ENCODE assay signal across 8 cellular contexts in the genomic region with DNA sequence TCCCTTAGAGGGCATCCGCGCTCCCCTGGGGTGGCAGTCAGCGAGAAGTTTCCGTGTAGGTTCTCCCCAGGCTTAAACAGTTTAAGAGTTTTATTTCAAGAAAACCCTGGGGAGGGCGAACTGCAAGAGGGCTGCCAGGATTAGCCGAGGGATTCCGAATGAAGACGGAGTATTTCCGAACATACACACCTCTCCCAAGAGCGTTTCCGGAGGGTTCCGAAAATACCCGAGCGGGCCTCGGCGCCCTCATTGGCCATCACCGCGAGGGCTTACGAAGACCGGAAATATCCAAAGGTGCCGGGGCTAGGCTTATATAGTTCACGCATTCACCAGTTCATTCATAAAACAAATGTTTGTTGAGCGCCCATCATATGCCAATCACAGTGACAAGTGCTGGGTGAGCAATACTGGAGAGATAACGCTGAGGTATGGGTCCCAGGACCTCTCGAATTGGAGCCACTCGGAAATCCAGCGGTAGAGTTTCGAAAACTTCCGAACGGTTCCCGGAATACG. TPM values are rescaled to one million over a fixed set of nuclear protein-coding genes. Genes with fewer than 3 reads are reported as not detected.
DNase-seq lines count a peak whose midpoint lies in the region; ATAC-seq and TF ChIP-seq lines count a peak whose summit lies in the region.

No MANE protein-coding gene starts in this region.

- CTCF ChIA-PET in PC-9 (lab: Charles Lee): interaction anchor here (1.1 kb wide), 1 partner anchor 84 kb away, joined by 9 read pairs; no protein-coding TSS in a partner anchor

- H3K36me3 ChIP-seq in PC-9 (ENCODE audit: low read depth) (peaks cover 41% of the 10 kb centered on the region), esophagus squamous epithelium (peaks cover 6 to 40% (median 18%) of the 10 kb centered on the region in 3 donors), muscle layer of duodenum (ENCODE audit: control insufficient read depth in 1 of 2, insufficient read depth in 2 of 2, low read length in 2 of 2) (peaks cover 19 to 30% of the 10 kb centered on the region in 2 donors)

- peaks cover 43% of the 10 kb centered on the region for H4K20me1 ChIP-seq in PC-9 (ENCODE audit: insufficient read depth)

- peak; percentile 47 for ATAC-seq in GM21737 (IDR thresholded peaks at IDR 0.05; ENCODE audit: unreplicated experiment)

- H3K4me3 ChIP-seq in PC-9 (peak overlapping the region; percentile 88), esophagus squamous epithelium (peak overlapping the region; percentile 74 to 97 (median 88)), muscle layer of duodenum (ENCODE audit: low read depth in 1 of 2, low read length in 2 of 2) (peak overlapping the region; percentile 92 to 97)

- no TSS peak for BruUV-seq in PC-9 (replicated peaks; lab: Mats Ljungman, UMichigan)

- H3K9me3 ChIP-seq in PC-9 (ENCODE audit: insufficient read depth, low read depth): no peaks in the 10 kb centered on the region
- no peaks in the 10 kb centered on the region for H3K9me3 ChIP-seq in esophagus squamous epithelium
- H3K9me3 ChIP-seq in muscle layer of duodenum (ENCODE audit: control insufficient read depth in 1 of 2, low read length in 2 of 2): no peaks in the 10 kb centered on the region

- TF ChIP-seq CTCF in PC-9 (conservative IDR thresholded peaks at IDR 0.05): no peak
- no peak for TF ChIP-seq CTCF in esophagus squamous epithelium (IDR thresholded peaks at IDR 0.05)

- H3K27ac ChIP-seq in PC-9 (peak overlapping the region; percentile 83), esophagus squamous epithelium (peak overlapping the region; percentile 86 to 97 (median 93)), muscle layer of duodenum (ENCODE audit: low read length) (peak overlapping the region; percentile 99)

- H3K27me3 ChIP-seq in PC-9 (ENCODE audit: insufficient read depth, low read depth): no peaks in the 10 kb centered on the region
- no peaks in the 10 kb centered on the region for H3K27me3 ChIP-seq in esophagus squamous epithelium
- H3K27me3 ChIP-seq in muscle layer of duodenum (ENCODE audit: low read depth, low read length): no peaks in the 10 kb centered on the region

- intact Hi-C loops in PC-9 (cut with micrococcal nuclease; ENCODE audit: unreplicated experiment) (loop anchor here (1.0 to 10.0 kb wide), 6 partner anchors 22 to 220 kb away; a partner anchor contains a TSS), esophagus squamous epithelium (cut with DNase I) (no loop called here)

- peaks cover 39% of the 10 kb centered on the region for H3K4me1 ChIP-seq in PC-9 (replicated peaks; ENCODE audit: insufficient read depth)
- peaks cover 34 to 68% (median 51%) of the 10 kb centered on the region in 3 donors for H3K4me1 ChIP-seq in esophagus squamous epithelium
- peaks cover 24 to 46% of the 10 kb centered on the region in 2 donors for H3K4me1 ChIP-seq in muscle layer of duodenum (ENCODE audit: control insufficient read depth in 1 of 2, insufficient read depth in 2 of 2, low read length in 2 of 2)

- peak in 1 of 4 donors; percentile 50 for TF ChIP-seq POLR2A in esophagus squamous epithelium (IDR thresholded peaks at IDR 0.05)

- POLR2A ChIA-PET in PC-9 (lab: Charles Lee; ENCODE audit: unreplicated experiment): interaction anchor here (0.6 kb wide), 1 partner anchor 22 kb away, joined by 15 read pairs; a partner anchor contains a TSS

- DNase-seq in DMS 273 treated with DMSO at 0.1 percent for 48 hours (lab: John Stamatoyannopoulos, UW) (peak; percentile 88), KG1 (lab: John Stamatoyannopoulos, UW) (peak; percentile 100), PC-9 (peak; percentile 93 to 97), esophagus squamous epithelium (lab: John Stamatoyannopoulos, UW) (peak; percentile 78)
- peak; percentile 97 to 98 for DNase-seq in activated T-cell treated with anti-CD3 and anti-CD28 coated beads, Interleukin-2, amount 50 U/mL, for 48 hours
- DNase-seq in stimulated activated CD8-positive, alpha-beta memory T cell treated with anti-CD3 and anti-CD28 coated beads, Interleukin-7, amount 100 ng/mL, for 1 hour (ENCODE audit: low read depth in 2 of 2): peak; percentile 79 to 82

- 0% methylated on average over 30 of the region's 32 CpGs; no CpG with 5 or more reads in 1 of the 2 donors for WGBS in esophagus squamous epithelium, 2 donors

- peaks cover 57% of the 10 kb centered on the region for H3F3A ChIP-seq in PC-9 (ENCODE audit: insufficient read depth, low read depth)

- no peaks in the 10 kb centered on the region for H3K9me2 ChIP-seq in PC-9 (ENCODE audit: insufficient read depth)

- H3K79me2 ChIP-seq in PC-9 (ENCODE audit: low read depth): peaks cover 75% of the 10 kb centered on the region

- H3K4me2 ChIP-seq in PC-9: peak overlapping the region; percentile 90

- peak overlapping the region; percentile 72 for H2AFZ ChIP-seq in PC-9

RNA-seq across cellular contexts. Expression of a gene that starts 0.4 kb away (rescaled TPM):
- total RNA-seq in PC-9 (2021) (2,433 and 2,547 TPM in 2 replicates), esophagus squamous epithelium (100 to 1,000 TPM; 395 to 866 (median 753) TPM)

RNA-seq across cellular contexts. Expression of a gene that starts 1.2 kb away (rescaled TPM):
- total RNA-seq in PC-9 (2021) (40.4 and 94.5 TPM in 2 replicates), esophagus squamous epithelium (10 to 100 TPM; 11.9 to 41.8 (median 27.1) TPM)

RNA-seq across cellular contexts. Expression of a gene that starts 8.7 kb away (rescaled TPM):
- total RNA-seq in PC-9 (2021) (not detected in 2 replicates), esophagus squamous epithelium (not detected)

RNA-seq across cellular contexts. Expression of a gene that starts 15.0 kb away (rescaled TPM):
- total RNA-seq in PC-9 (2021): 4.1 and 6.6 TPM in 2 replicates
- not detected for total RNA-seq in esophagus squamous epithelium

RNA-seq across cellular contexts. Expression of a gene that starts 22.2 kb away (rescaled TPM):
- 0.11 TPM in 1 of 2 replicates, not detected in the other for total RNA-seq in PC-9 (2021)
- not detected for total RNA-seq in esophagus squamous epithelium

Comparison
In these comparisons a context has a peak if more than half of its experiments do, and no peak if none do; other contexts are left out.
1. Peak in every context shown above with its lines: DNase-seq, ATAC-seq, H3K4me3 ChIP-seq and H3K27ac ChIP-seq.